In genomic region chr3:124832782-124833709, GRCh38 we compare ENCODE assay signal across 10 cellular contexts. TPM values are rescaled to one million over a fixed set of nuclear protein-coding genes. Genes with fewer than 3 reads are reported as not detected.
DNase-seq lines count a peak whose midpoint lies in the region; ATAC-seq and TF ChIP-seq lines count a peak whose summit lies in the region.
"Had no signal": no experiment of that assay in that cellular context is flagged by ENCODE, and none has a peak within 500 bp of the region (broad histone marks: within the 10 kb centered on the region; RNA-seq: fewer than 3 reads in every experiment).

No MANE protein-coding gene starts in this region.

- no peaks in the 10 kb centered on the region for H3K27me3 ChIP-seq in psoas muscle (ENCODE audit: insufficient read depth in 3 of 3, low read length in 2 of 3)

- peak overlapping the region; percentile 1 for H3K27ac ChIP-seq in psoas muscle
- H3K27ac ChIP-seq: neutrophil had no signal

- TF ChIP-seq CTCF in AG09309 (IDR thresholded peaks at IDR 0.05; ENCODE audit: control insufficient read depth, insufficient read depth, low read depth, low read length, missing control alignments), result no peak
- no peak for TF ChIP-seq CTCF in fibroblast of mammary gland (conservative IDR thresholded peaks at IDR 0.05; ENCODE audit: control insufficient read depth, insufficient read depth, low read depth, low read length)
- no peak for TF ChIP-seq CTCF in psoas muscle (IDR thresholded peaks at IDR 0.05)

- H3K9me3 ChIP-seq in psoas muscle, result no peaks in the 10 kb centered on the region
- H3K9me3 ChIP-seq: neutrophil had no signal

- no peaks in the 10 kb centered on the region for H3K36me3 ChIP-seq in psoas muscle (ENCODE audit: insufficient read depth in 1 of 2, low read depth in 1 of 2)
- H3K36me3 ChIP-seq: neutrophil had no signal

- 81 to 89% (median 83%) methylated on average over 1 of the region's 1 CpG for WGBS in psoas muscle, 3 donors

- H3K4me3 ChIP-seq in AG09309 (ENCODE audit: control insufficient read depth, low read depth, low read length) (no peak overlapping the region), fibroblast of mammary gland (ENCODE audit: control insufficient read depth, low read depth, low read length) (no peak overlapping the region), psoas muscle (no peak overlapping the region)

- H3K4me1 ChIP-seq in psoas muscle, result peaks cover 44% of the 10 kb centered on the region

- ATAC-seq in psoas muscle (no peak), GM19328 (IDR thresholded peaks at IDR 0.05; ENCODE audit: unreplicated experiment) (no peak), GM19463 (IDR thresholded peaks at IDR 0.05; ENCODE audit: unreplicated experiment) (no peak)

- intact Hi-C loops in psoas muscle (cut with DNase I), result no loop called here

- DNase-seq in AG09309 (ENCODE audit: low read depth) (peak; percentile 69), RKO (ENCODE audit: low spot score) (peak; percentile 10), fibroblast of mammary gland (ENCODE audit: low read depth) (peak; percentile 89), psoas muscle (no peak), globus pallidus (ENCODE audit: low spot score) (no peak), hypothalamus (lab: John Stamatoyannopoulos, UW) (no peak)
- DNase-seq: COR-L47 had no signal

RNA-seq across cellular contexts. Expression of gene ITGB5, which starts 54.1 kb away (rescaled TPM):
- total RNA-seq in psoas muscle, result 10 to 100 TPM; 37.5 to 61.5 (median 54.8) TPM
- polyA plus RNA-seq in psoas muscle, result 10 to 100 TPM; 19.3 to 28.2 (median 19.8) TPM

Comparison
In these comparisons a context has a peak if more than half of its experiments do, and no peak if none do; other contexts are left out.
1. DNase-seq: peak in AG09309 (single experiment), RKO (single experiment) and fibroblast of mammary gland (single experiment); none in psoas muscle (0 of 2), globus pallidus (single experiment) and hypothalamus (0 of 51).